Comparison of ENCODE assay signal across 7 cellular contexts in the genomic region with DNA sequence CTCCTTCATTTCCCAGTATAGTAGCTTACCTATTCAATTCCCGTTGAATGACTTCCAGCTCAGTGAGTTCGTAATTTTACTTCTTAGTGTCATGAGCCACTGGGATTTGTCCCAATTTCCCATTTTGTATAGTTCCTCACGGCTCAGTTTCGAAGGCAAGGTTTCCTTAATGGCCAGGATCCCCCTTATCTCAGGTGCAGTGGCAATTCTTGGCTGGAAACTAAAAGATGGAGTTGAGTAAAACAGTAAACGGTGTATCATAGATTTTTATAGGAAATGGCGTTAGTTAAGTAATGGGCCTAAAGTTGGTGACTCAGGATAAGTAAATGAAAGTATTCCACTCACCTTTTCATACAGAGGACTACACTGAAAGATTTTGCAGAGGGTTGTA. TPM values are rescaled to one million over a fixed set of nuclear protein-coding genes. Genes with fewer than 3 reads are reported as not detected.
DNase-seq lines count a peak whose midpoint lies in the region; ATAC-seq and TF ChIP-seq lines count a peak whose summit lies in the region.

No MANE protein-coding gene starts in this region.

- POLR2A ChIA-PET in activated CD8-positive, alpha-beta T cell treated with anti-CD3 and anti-CD28 coated beads for 36 hours (lab: Charles Lee): interaction anchor here (1.0 kb wide), 2 partner anchors 9 to 120 kb away, joined by 5 read pairs; no protein-coding TSS in a partner anchor

- peak overlapping the region; percentile 92 for H3K4me3 Mint-ChIP-seq in activated CD8-positive, alpha-beta T cell treated with anti-CD3 and anti-CD28 coated beads for 36 hours
- peak overlapping the region; percentile 86 for H3K4me3 Mint-ChIP-seq in stimulated activated effector memory CD8-positive, alpha-beta T cell treated with anti-CD3 and anti-CD28 coated beads, Interleukin-12 subunit alpha, Interleukin-12 subunit beta, amount 100 ng/mL, for 72 hours

- H3K4me1 ChIP-seq in iPS DF 6.9 (ENCODE audit: control insufficient read depth, insufficient read depth, low read length): no peaks in the 10 kb centered on the region

- peak overlapping the region; percentile 98 for H3K27ac Mint-ChIP-seq in activated CD8-positive, alpha-beta T cell treated with anti-CD3 and anti-CD28 coated beads for 36 hours
- peak overlapping the region; percentile 87 for H3K27ac Mint-ChIP-seq in stimulated activated effector memory CD8-positive, alpha-beta T cell treated with anti-CD3 and anti-CD28 coated beads, Interleukin-12 subunit alpha, Interleukin-12 subunit beta, amount 100 ng/mL, for 72 hours

- no peak for DNase-seq in HFF-Myc (ENCODE audit: extremely low read depth, low read depth)
- DNase-seq in activated CD8-positive, alpha-beta T cell treated with anti-CD3 and anti-CD28 coated beads for 36 hours: no peak
- no peak for DNase-seq in iPS DF 6.9 (ENCODE audit: low read depth, low spot score)
- DNase-seq in stimulated activated effector memory CD8-positive, alpha-beta T cell treated with anti-CD3 and anti-CD28 coated beads, Interleukin-12 subunit alpha, Interleukin-12 subunit beta, amount 100 ng/mL, for 72 hours (ENCODE audit: low spot score in 2 of 2): no peak
- DNase-seq in amniotic stem cell (lab: John Stamatoyannopoulos, UW): no peak

- ATAC-seq in activated CD8-positive, alpha-beta T cell treated with anti-CD3 and anti-CD28 coated beads for 36 hours: no peak
- ATAC-seq in stimulated activated effector memory CD8-positive, alpha-beta T cell treated with anti-CD3 and anti-CD28 coated beads, Interleukin-12 subunit alpha, Interleukin-12 subunit beta, amount 100 ng/mL, for 72 hours: peak; percentile 33
- no peak for ATAC-seq in HG03159 (IDR thresholded peaks at IDR 0.05; ENCODE audit: unreplicated experiment)
- ATAC-seq in GM21367 (IDR thresholded peaks at IDR 0.05; ENCODE audit: unreplicated experiment): no peak

- no peaks in the 10 kb centered on the region for H3K9me3 Mint-ChIP-seq in activated CD8-positive, alpha-beta T cell treated with anti-CD3 and anti-CD28 coated beads for 36 hours
- no peaks in the 10 kb centered on the region for H3K9me3 Mint-ChIP-seq in stimulated activated effector memory CD8-positive, alpha-beta T cell treated with anti-CD3 and anti-CD28 coated beads, Interleukin-12 subunit alpha, Interleukin-12 subunit beta, amount 100 ng/mL, for 72 hours

- H3K27me3 Mint-ChIP-seq in activated CD8-positive, alpha-beta T cell treated with anti-CD3 and anti-CD28 coated beads for 36 hours: no peaks in the 10 kb centered on the region

- peaks cover 11% of the 10 kb centered on the region; the same call in 1 of the 2 replicates for H3K36me3 ChIP-seq in iPS DF 6.9 (ENCODE audit: control insufficient read depth, insufficient read depth, low read length)

- H3K4me3 ChIP-seq in HFF-Myc (replicated peaks; ENCODE audit: low read depth, low read length): peak overlapping the region; percentile 75
- peak overlapping the region; percentile 54; the same call in 1 of the 2 replicates for H3K4me3 ChIP-seq in iPS DF 6.9 (ENCODE audit: low read length)

- H3K9me3 ChIP-seq in iPS DF 6.9 (ENCODE audit: control insufficient read depth, insufficient read depth, low read length): no peaks in the 10 kb centered on the region

- intact Hi-C loops in activated CD8-positive, alpha-beta T cell treated with anti-CD3 and anti-CD28 coated beads for 36 hours (cut with micrococcal nuclease): loop anchor here (1.0 kb wide), 1 partner anchor 8 kb away; no protein-coding TSS in a partner anchor

- WGBS in iPS DF 6.9 (ENCODE audit: insufficient coverage, insufficient read length): no CpG with 5 or more reads among the region's 6 CpGs

- peaks cover 44% of the 10 kb centered on the region for H3K36me3 Mint-ChIP-seq in activated CD8-positive, alpha-beta T cell treated with anti-CD3 and anti-CD28 coated beads for 36 hours (ENCODE audit: low read depth)
- H3K36me3 Mint-ChIP-seq in stimulated activated effector memory CD8-positive, alpha-beta T cell treated with anti-CD3 and anti-CD28 coated beads, Interleukin-12 subunit alpha, Interleukin-12 subunit beta, amount 100 ng/mL, for 72 hours: peaks cover 50% of the 10 kb centered on the region

- peaks cover 60% of the 10 kb centered on the region for H3K4me1 Mint-ChIP-seq in activated CD8-positive, alpha-beta T cell treated with anti-CD3 and anti-CD28 coated beads for 36 hours (ENCODE audit: low read depth)
- peaks cover 50% of the 10 kb centered on the region for H3K4me1 Mint-ChIP-seq in stimulated activated effector memory CD8-positive, alpha-beta T cell treated with anti-CD3 and anti-CD28 coated beads, Interleukin-12 subunit alpha, Interleukin-12 subunit beta, amount 100 ng/mL, for 72 hours

- CTCF ChIA-PET in activated CD8-positive, alpha-beta T cell treated with anti-CD3 and anti-CD28 coated beads for 36 hours (lab: Charles Lee): interaction anchor here (0.7 kb wide), 1 partner anchor 8 kb away, joined by 3 read pairs; no protein-coding TSS in a partner anchor

- no peak for TF ChIP-seq CTCF in HFF-Myc (IDR thresholded peaks at IDR 0.05; ENCODE audit: low read depth, low read length, missing control alignments)
- TF ChIP-seq CTCF in activated CD8-positive, alpha-beta T cell treated with anti-CD3 and anti-CD28 coated beads for 36 hours (IDR thresholded peaks at IDR 0.05): no peak

- H3K27me3 ChIP-seq in iPS DF 6.9 (ENCODE audit: control insufficient read depth, insufficient read depth, low read length): no peaks in the 10 kb centered on the region

- no peak overlapping the region for H3K27ac ChIP-seq in iPS DF 6.9 (ENCODE audit: low read length)

RNA-seq across cellular contexts. Expression of a gene that starts 0.5 kb away (rescaled TPM):
- 10 to 100 TPM in 1 of 2 experiments, 1 to 10 TPM in 1; 6.3 to 10.4 TPM for total RNA-seq in activated CD8-positive, alpha-beta T cell treated with anti-CD3 and anti-CD28 coated beads for 36 hours

RNA-seq across cellular contexts. Expression of a gene that starts 9.5 kb away (rescaled TPM):
- 1,000 to 10,000 TPM; 1,685 to 1,707 TPM for total RNA-seq in activated CD8-positive, alpha-beta T cell treated with anti-CD3 and anti-CD28 coated beads for 36 hours
